Comparison of ENCODE assay signal across 8 cellular contexts in genomic region chr19:37594982-37595382, GRCh38. TPM values are rescaled to one million over a fixed set of nuclear protein-coding genes. Genes with fewer than 3 reads are reported as not detected.
DNase-seq lines count a peak whose midpoint lies in the region; ATAC-seq, FAIRE-seq and TF ChIP-seq lines count a peak whose summit lies in the region.

No MANE protein-coding gene starts in this region.

- 0 to 1% (median 0%) methylated on average over 20 of the region's 20 CpGs for WGBS in small intestine, 3 donors

- H3K4me1 ChIP-seq in small intestine (ENCODE audit: control insufficient read depth in 2 of 2, insufficient read depth in 1 of 2, low read depth in 1 of 2, low read length in 1 of 2), result peaks cover 0 to 3% of the 10 kb centered on the region in 2 donors

- H3K4me3 ChIP-seq in iPS-11a (ENCODE audit: low read depth, low read length) (peak overlapping the region; percentile 82), small intestine (ENCODE audit: low read depth in 1 of 2, low read length in 2 of 2) (peak overlapping the region; percentile 75 to 83)

- no peaks in the 10 kb centered on the region for H3K27me3 ChIP-seq in small intestine (ENCODE audit: control insufficient read depth in 2 of 2, insufficient read depth in 2 of 2, low read length in 2 of 2)

- DNase-seq in amygdala (lab: John Stamatoyannopoulos, UW) (peak in 50 of 56 donors; percentile 18 to 85 (median 70)), small intestine (peak; percentile 72), epidermal melanocyte (ENCODE audit: insufficient read length, low spot score) (no peak), RCC 7860 (ENCODE audit: low spot score) (no peak)

- ATAC-seq in GM18868 (IDR thresholded peaks at IDR 0.05; ENCODE audit: unreplicated experiment) (peak; percentile 34), HG03064 (IDR thresholded peaks at IDR 0.05; ENCODE audit: low read depth, unreplicated experiment) (peak; percentile 9), SK-N-SH treated with all-trans-retinoic acid at 6 μM for 48 hours (peak; percentile 71)

- FAIRE-seq in small intestine (lab: Jason Lieb, UNC) (no peak), RCC 7860 (lab: Jason Lieb, UNC) (no peak)

- H3K9me3 ChIP-seq in small intestine (ENCODE audit: control insufficient read depth, low read depth), result no peaks in the 10 kb centered on the region

- peaks cover 2 to 3% of the 10 kb centered on the region in 2 donors for H3K36me3 ChIP-seq in small intestine (ENCODE audit: control insufficient read depth in 2 of 2, insufficient read depth in 2 of 2, low read length in 2 of 2)

- peak overlapping the region; percentile 63 to 99 for H3K27ac ChIP-seq in small intestine (ENCODE audit: low read depth in 1 of 2, low read length in 1 of 2)

TF ChIP-seq in SK-N-SH treated with all-trans-retinoic acid at 6 μM for 48 hours, 23 proteins besides CTCF, POLR2A, EP300 and RAD21:
- TF ChIP-seq PPARA (CRISPR knock-in tag; IDR thresholded peaks at IDR 0.05; ENCODE audit: borderline replicate concordance), result no peak
- TF ChIP-seq TSHZ2 (CRISPR knock-in tag; IDR thresholded peaks at IDR 0.05), result no peak
- TF ChIP-seq OSR1 (CRISPR knock-in tag; IDR thresholded peaks at IDR 0.05), result no peak
- no peak for TF ChIP-seq ISL1 (CRISPR knock-in tag; IDR thresholded peaks at IDR 0.05)
- TF ChIP-seq ZFP30 (CRISPR knock-in tag; IDR thresholded peaks at IDR 0.05), result no peak
- no peak for TF ChIP-seq BACH2 (CRISPR knock-in tag; IDR thresholded peaks at IDR 0.05; ENCODE audit: borderline replicate concordance)
- TF ChIP-seq ARNTL (CRISPR knock-in tag; IDR thresholded peaks at IDR 0.05; ENCODE audit: borderline replicate concordance, low read depth), result no peak
- no peak for TF ChIP-seq ZNF565 (CRISPR knock-in tag; conservative IDR thresholded peaks at IDR 0.05; ENCODE audit: low read depth)
- TF ChIP-seq TCF4 (CRISPR knock-in tag; IDR thresholded peaks at IDR 0.05; ENCODE audit: borderline replicate concordance), result no peak
- no peak for TF ChIP-seq ZNF70 (CRISPR knock-in tag; IDR thresholded peaks at IDR 0.05)
- no peak for TF ChIP-seq ZNF8 (CRISPR knock-in tag; IDR thresholded peaks at IDR 0.05)
- TF ChIP-seq, protein P1, sequence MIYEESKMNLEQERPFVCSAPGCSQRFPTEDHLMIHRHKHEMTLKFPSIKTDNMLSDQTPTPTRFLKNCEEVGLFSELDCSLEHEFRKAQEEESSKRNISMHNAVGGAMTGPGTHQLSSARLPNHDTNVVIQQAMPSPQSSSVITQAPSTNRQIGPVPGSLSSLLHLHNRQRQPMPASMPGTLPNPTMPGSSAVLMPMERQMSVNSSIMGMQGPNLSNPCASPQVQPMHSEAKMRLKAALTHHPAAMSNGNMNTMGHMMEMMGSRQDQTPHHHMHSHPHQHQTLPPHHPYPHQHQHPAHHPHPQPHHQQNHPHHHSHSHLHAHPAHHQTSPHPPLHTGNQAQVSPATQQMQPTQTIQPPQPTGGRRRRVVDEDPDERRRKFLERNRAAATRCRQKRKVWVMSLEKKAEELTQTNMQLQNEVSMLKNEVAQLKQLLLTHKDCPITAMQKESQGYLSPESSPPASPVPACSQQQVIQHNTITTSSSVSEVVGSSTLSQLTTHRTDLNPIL (CRISPR knock-in tag; IDR thresholded peaks at IDR 0.05; ENCODE audit: low read depth), result no peak

RNA-seq across cellular contexts. Expression of gene ZNF540, which starts 0.3 kb away (rescaled TPM):
- polyA plus RNA-seq in small intestine, result 1 to 10 TPM; 1.1 to 1.8 (median 1.6) TPM

RNA-seq across cellular contexts. Expression of gene ZNF571, which starts 0.4 kb away (rescaled TPM):
- 1 to 10 TPM in 2 of 3 donors, under 1 TPM in 1; 0.89 to 1.6 (median 1.4) TPM for polyA plus RNA-seq in small intestine

Comparison
In these comparisons a context has a peak if more than half of its experiments do, and no peak if none do; other contexts are left out.
1. ATAC-seq: peak in every context shown above with its lines; median percentile 71 in SK-N-SH treated with all-trans-retinoic acid at 6 μM for 48 hours; 34 in GM18868; 9 in HG03064.
2. DNase-seq: peak in amygdala (50 of 56) and small intestine (single experiment); none in epidermal melanocyte (single experiment) and RCC 7860 (single experiment).